In the genomic region with DNA sequence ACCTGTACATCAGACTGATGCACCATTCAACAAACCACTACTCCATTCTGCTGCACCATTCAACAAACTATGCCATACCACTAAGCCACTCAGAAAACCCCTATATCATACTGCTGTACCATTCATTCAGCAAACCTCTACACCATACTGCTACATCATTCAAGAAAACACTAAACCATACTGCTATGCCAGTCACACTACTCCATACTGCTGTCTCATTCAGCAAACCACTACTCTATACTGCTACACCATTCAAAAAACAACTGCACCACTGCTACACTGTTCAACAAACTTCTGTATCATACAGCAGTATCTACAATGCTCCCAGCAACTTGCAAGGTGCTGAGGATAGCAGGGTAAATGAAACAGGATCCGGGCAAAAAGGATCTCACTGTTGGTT, we compare ENCODE assay signal across 17 cellular contexts. TPM values are rescaled to one million over a fixed set of nuclear protein-coding genes. Genes with fewer than 3 reads are reported as not detected.
DNase-seq lines count a peak whose midpoint lies in the region; ATAC-seq and TF ChIP-seq lines count a peak whose summit lies in the region.
"Had no signal": no experiment of that assay in that cellular context is flagged by ENCODE, and none has a peak within 500 bp of the region (broad histone marks: within the 10 kb centered on the region; RNA-seq: fewer than 3 reads in every experiment).

No MANE protein-coding gene starts in this region.

- no peaks in the 10 kb centered on the region for H3K79me2 ChIP-seq in DND-41 (ENCODE audit: insufficient read depth, low read length)

- H3K9me3 Mint-ChIP-seq in HFFc6: no peaks in the 10 kb centered on the region
- no peaks in the 10 kb centered on the region for H3K9me3 Mint-ChIP-seq in chondrocyte (ENCODE audit: low read depth)
- H3K9me3 Mint-ChIP-seq: CD4-positive, CD25-positive, alpha-beta regulatory T cell; H9 had no signal

- no peaks in the 10 kb centered on the region for H4K20me1 ChIP-seq in DND-41 (ENCODE audit: insufficient read depth, low read length)

- ATAC-seq in DND-41 (ENCODE audit: insufficient read depth, low read depth) (0 out of 3 replicates have a peak, but pooled peaks have one; percentile 19), psoas muscle (no peak), GM18858 (IDR thresholded peaks at IDR 0.05; ENCODE audit: unreplicated experiment) (no peak), HG03378 (IDR thresholded peaks at IDR 0.05; ENCODE audit: unreplicated experiment) (no peak)

- H3K9ac ChIP-seq in DND-41 (ENCODE audit: low read depth, low read length): no peak overlapping the region

- DNase-seq in DND-41 (no peak), HFFc6 (no peak), chondrocyte (ENCODE audit: low spot score) (no peak), psoas muscle (no peak)
- no peak for DNase-seq in stimulated activated CD4-positive, alpha-beta T cell treated with anti-CD3 and anti-CD28 coated beads, Interleukin-12 subunit alpha, Interleukin-12 subunit beta, amount 100 ng/mL, for 4 hours
- DNase-seq: CD4-positive, CD25-positive, alpha-beta regulatory T cell; COR-L47; DMS 273 treated with DMSO at 0.1 percent for 48 hours; H9; NCI-H1105; NCI-H1694 treated with DMSO at 0.1 percent for 48 hours; NCI-H510A; NCI-H774; Right ventricle myocardium superior had no signal

- 25 to 72% (median 25%) methylated on average over 1 of the region's 1 CpG for WGBS in psoas muscle, 3 donors

- TF ChIP-seq CTCF in DND-41 (IDR thresholded peaks at IDR 0.05; ENCODE audit: borderline replicate concordance, extremely low read depth, low read length, poor library complexity, severe bottlenecking) (no peak), HFFc6 (IDR thresholded peaks at IDR 0.05) (no peak), chondrocyte (IDR thresholded peaks at IDR 0.05) (no peak), psoas muscle (IDR thresholded peaks at IDR 0.05) (no peak)

- peak overlapping the region; percentile 37; the same call in 1 of the 2 replicates for H3K27ac Mint-ChIP-seq in HFFc6
- peak overlapping the region; percentile 69 for H3K27ac Mint-ChIP-seq in chondrocyte (ENCODE audit: unreplicated experiment)
- H3K27ac Mint-ChIP-seq: B cell; CD4-positive, CD25-positive, alpha-beta regulatory T cell; H9 had no signal

- H3K36me3 ChIP-seq in DND-41 (ENCODE audit: insufficient read depth, low read length): no peaks in the 10 kb centered on the region
- no peaks in the 10 kb centered on the region for H3K36me3 ChIP-seq in psoas muscle (ENCODE audit: insufficient read depth in 1 of 2, low read depth in 1 of 2)

- H3K4me2 ChIP-seq in DND-41 (ENCODE audit: insufficient read depth, low read length): no peak overlapping the region

- H2AFZ ChIP-seq in DND-41 (ENCODE audit: low read depth, low read length): no peak overlapping the region

- intact Hi-C loops in psoas muscle (cut with DNase I): loop anchor here (5.0 kb wide), 1 partner anchor 34 kb away; no protein-coding TSS in a partner anchor

- no peaks in the 10 kb centered on the region for H3K27me3 ChIP-seq in DND-41 (ENCODE audit: insufficient read depth, low read length, poor library complexity)
- no peaks in the 10 kb centered on the region for H3K27me3 ChIP-seq in psoas muscle (ENCODE audit: insufficient read depth in 3 of 3, low read length in 2 of 3)

- H3K27ac ChIP-seq in DND-41 (ENCODE audit: low read length) (no peak overlapping the region), psoas muscle (peak overlapping the region; percentile 91)

- H3K4me1 Mint-ChIP-seq in HFFc6 (ENCODE audit: low read depth) (peaks cover 43% of the 10 kb centered on the region), chondrocyte (ENCODE audit: low read depth) (peaks cover 61% of the 10 kb centered on the region)

- H3K4me1 ChIP-seq in DND-41 (ENCODE audit: insufficient read depth, low read length) (no peaks in the 10 kb centered on the region), psoas muscle (peaks cover 59% of the 10 kb centered on the region)

- H3K27me3 Mint-ChIP-seq in HFFc6 (ENCODE audit: insufficient read depth): peaks cover 4% of the 10 kb centered on the region
- no peaks in the 10 kb centered on the region for H3K27me3 Mint-ChIP-seq in chondrocyte (ENCODE audit: low read depth)
- H3K27me3 Mint-ChIP-seq: B cell; CD4-positive, CD25-positive, alpha-beta regulatory T cell had no signal

- H3K4me3 ChIP-seq in DND-41 (ENCODE audit: low read depth in 1 of 2, low read length in 2 of 2) (no peak overlapping the region), psoas muscle (no peak overlapping the region)

- no peaks in the 10 kb centered on the region for H3K9me3 ChIP-seq in DND-41 (ENCODE audit: insufficient read depth, low read length, severe bottlenecking)
- H3K9me3 ChIP-seq in psoas muscle: no peaks in the 10 kb centered on the region

- H3K4me3 Mint-ChIP-seq in HFFc6 (peak overlapping the region; percentile 3; the same call in 1 of the 2 replicates), chondrocyte (ENCODE audit: unreplicated experiment) (no peak overlapping the region)
- H3K4me3 Mint-ChIP-seq: B cell; CD4-positive, CD25-positive, alpha-beta regulatory T cell; H9 had no signal

- no peaks in the 10 kb centered on the region for H3K36me3 Mint-ChIP-seq in HFFc6 (ENCODE audit: low read depth)
- H3K36me3 Mint-ChIP-seq in chondrocyte (ENCODE audit: low read depth): no peaks in the 10 kb centered on the region
- H3K36me3 Mint-ChIP-seq: CD4-positive, CD25-positive, alpha-beta regulatory T cell had no signal

RNA-seq across cellular contexts. Expression of gene SLC1A4, which starts 12.9 kb away (rescaled TPM):
- 10 to 100 TPM in 1 of 6 experiments, 1 to 10 TPM in 5; 7.2 to 10.3 (median 9.0) TPM for total RNA-seq in HFFc6 (2021; fragmentation: NEBNext Ultra II Directional; extraction: Animal tissue kit (Norgen Biotek cat#: 25700))
- total RNA-seq in chondrocyte (40.1 to 139 TPM (median 136 TPM) in 3 replicates), psoas muscle (10 to 100 TPM; 13.9 to 50.3 (median 20.2) TPM)
- polyA plus RNA-seq in psoas muscle: 10 to 100 TPM in 1 of 3 donors, 1 to 10 TPM in 2; 3.4 to 12.7 (median 9.6) TPM
